9 cellular contexts compared by ENCODE assay signal in the genomic region with DNA sequence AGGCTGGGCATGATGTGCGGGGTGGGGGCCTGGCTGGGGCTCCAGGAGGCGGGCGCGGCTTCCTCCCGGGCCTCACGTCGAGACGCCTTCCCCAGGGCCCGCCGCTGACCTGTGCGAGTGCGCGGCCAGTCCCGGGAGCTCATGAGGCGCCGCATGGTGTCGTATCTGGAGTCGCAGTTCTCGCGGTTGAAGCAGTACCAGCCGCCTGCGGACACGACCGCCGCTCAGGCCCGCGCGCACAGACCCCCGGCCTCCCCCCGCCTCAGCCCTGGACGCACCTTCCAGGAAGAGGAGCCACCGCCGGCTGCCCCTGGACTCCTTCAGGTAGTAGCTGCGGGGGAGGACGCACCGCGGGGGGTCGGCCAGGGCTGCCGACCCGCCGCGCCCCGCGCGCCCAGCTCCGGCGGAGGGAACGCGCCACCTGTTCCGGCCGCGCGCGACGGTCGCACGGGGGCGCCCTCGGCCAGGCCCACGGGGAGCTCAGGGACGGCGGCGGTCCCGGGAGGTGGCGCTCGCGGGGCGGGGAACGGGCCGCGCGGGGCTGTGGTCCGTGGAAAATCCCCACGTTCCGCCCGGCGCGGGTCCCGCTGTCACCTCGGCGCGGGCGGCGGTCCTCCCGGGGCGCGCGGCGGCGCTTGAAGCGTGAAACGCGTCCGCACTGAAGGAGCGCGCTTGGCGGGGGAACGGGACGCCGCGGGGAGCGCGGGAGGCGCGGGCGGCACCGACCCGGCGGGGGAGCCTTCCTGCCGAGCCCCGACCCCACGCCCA. TPM values are rescaled to one million over a fixed set of nuclear protein-coding genes. Genes with fewer than 3 reads are reported as not detected.
DNase-seq lines count a peak whose midpoint lies in the region; ATAC-seq, FAIRE-seq and TF ChIP-seq lines count a peak whose summit lies in the region.
"Had no signal": no experiment of that assay in that cellular context is flagged by ENCODE, and none has a peak within 500 bp of the region (broad histone marks: within the 10 kb centered on the region; RNA-seq: fewer than 3 reads in every experiment).

No MANE protein-coding gene starts in this region.

- no peak for TF ChIP-seq POLR2A in HCT116 (IDR thresholded peaks at IDR 0.05; ENCODE audit: borderline replicate concordance, extremely low read depth, insufficient read depth, insufficient read length)

- RAD21 ChIA-PET in HCT116 (lab: Charles Lee; ENCODE audit: low non-redundant PET in 1 of 2, low total read pairs in 2 of 2, uncharacterized antibody in 2 of 2, unreplicated experiment in 2 of 2), result interaction anchor here (1.0 to 2.4 kb wide), 4 partner anchors 62 to 78 kb away, joined by 3 to 50 read pairs (median 25); partner anchors contain the start of genes CENPX (in 2 of the 2), LRRC45 (in 2 of the 2) and DCXR (in 1 of the 2)

- H3K4me3 Mint-ChIP-seq in progenitor cell of endocrine pancreas (ENCODE audit: low read depth), result no peak overlapping the region

- DNase-seq in COR-L47 (lab: John Stamatoyannopoulos, UW) (peak; percentile 36), HCT116 (ENCODE audit: low read depth, low spot score) (no peak), RKO (ENCODE audit: low spot score) (peak; percentile 35), activated gamma-delta T cell (lab: John Stamatoyannopoulos, UW) (peak; percentile 70), head of caudate nucleus (peak in 41 of 42 donors; percentile 37 to 90 (median 78)), progenitor cell of endocrine pancreas (ENCODE audit: low spot score, unreplicated experiment) (no peak), urothelium cell line (ENCODE audit: low spot score) (peak; percentile 83), GF-D8 (lab: John Stamatoyannopoulos, UW) (no peak)

- CTCF ChIA-PET in HCT116 (lab: Charles Lee), result interaction anchor here (0.6 to 3.1 kb wide), 20 partner anchors 9 to 224 kb away, joined by 3 to 151 read pairs (median 4); partner anchors contain the start of genes ASPSCR1, CENPX, DCXR and LRRC45

- peak; percentile 77 for ATAC-seq in HCT116

- no peak overlapping the region for H3K27ac Mint-ChIP-seq in progenitor cell of endocrine pancreas

- no peaks in the 10 kb centered on the region for H3K36me3 ChIP-seq in HCT116 (ENCODE audit: control insufficient read depth in 1 of 2, insufficient read depth in 2 of 2, low read length in 2 of 2)

- H4K20me1 ChIP-seq in HCT116 (ENCODE audit: insufficient read depth), result no peaks in the 10 kb centered on the region

- peak overlapping the region; percentile 99 for H3K4me2 ChIP-seq in HCT116 (ENCODE audit: low read length)

- TF ChIP-seq RAD21 in HCT116 (IDR thresholded peaks at IDR 0.05; ENCODE audit: low read depth), result peak; percentile 90

- no peak overlapping the region for H2AFZ ChIP-seq in HCT116 (ENCODE audit: low read depth, low read length, poor library complexity, severe bottlenecking)

- no peaks in the 10 kb centered on the region for H3K36me3 Mint-ChIP-seq in progenitor cell of endocrine pancreas (ENCODE audit: insufficient read depth)

- peak overlapping the region; percentile 67; the same call in 1 of the 2 replicates for H3K27ac ChIP-seq in HCT116 (ENCODE audit: low read depth, low read length)

- H3K4me1 Mint-ChIP-seq in progenitor cell of endocrine pancreas (ENCODE audit: low read depth), result peaks cover 17% of the 10 kb centered on the region

- no peaks in the 10 kb centered on the region for H3K27me3 ChIP-seq in HCT116 (ENCODE audit: insufficient read depth, low read length)

- POLR2A ChIA-PET in HCT116 (lab: Charles Lee), result interaction anchor here (1.0 kb wide), 2 partner anchors 43 to 57 kb away, joined by 3 to 4 read pairs; no protein-coding TSS in a partner anchor

- no peaks in the 10 kb centered on the region for H3K9me2 ChIP-seq in HCT116 (ENCODE audit: insufficient read depth)

- peak; percentile 71 for FAIRE-seq in urothelium cell line (lab: Jason Lieb, UNC)

- peaks cover 46% of the 10 kb centered on the region for H3K27me3 Mint-ChIP-seq in progenitor cell of endocrine pancreas

- peaks cover 11 to 22% of the 10 kb centered on the region in 2 experiments for H3K4me1 ChIP-seq in HCT116 (ENCODE audit: control insufficient read depth in 1 of 2, insufficient read depth in 2 of 2, low read length in 2 of 2)

- no peaks in the 10 kb centered on the region for H3K9me3 ChIP-seq in HCT116 (ENCODE audit: control insufficient read depth in 1 of 2, insufficient read depth in 1 of 2, low read depth in 1 of 2, low read length in 2 of 2)

- H3K9me3 Mint-ChIP-seq in progenitor cell of endocrine pancreas (ENCODE audit: low read depth), result no peaks in the 10 kb centered on the region

- H3K4me3 ChIP-seq in HCT116 (replicated peaks in 1 of 2; ENCODE audit: low read depth in 1 of 2, low read length in 2 of 2), result peak overlapping the region; percentile 50 to 69

- no TSS peak for BruUV-seq in HCT116 (replicated peaks; lab: Mats Ljungman, UMichigan)

- intact Hi-C loops in HCT116 (cut with micrococcal nuclease) (loop anchor here (1.0 kb wide), 1 partner anchor 62 kb away; no protein-coding TSS in a partner anchor), head of caudate nucleus (cut with DNase I) (loop anchor here (5.0 to 10.0 kb wide), 2 partner anchors 63 to 195 kb away; partner anchors contain the start of genes CENPX and LRRC45)

- peak; percentile 58 to 97 (median 67) for TF ChIP-seq CTCF in HCT116 (IDR thresholded peaks at IDR 0.05 in 2 of 3, conservative IDR thresholded peaks at IDR 0.05 in 1 of 3; ENCODE audit: borderline replicate concordance in 1 of 3, insufficient read depth in 1 of 3, low read depth in 2 of 3, low read length in 2 of 3)
- peak; percentile 62 for TF ChIP-seq CTCF in progenitor cell of endocrine pancreas (IDR thresholded peaks at IDR 0.05; ENCODE audit: unreplicated experiment)

- H3K79me2 ChIP-seq in HCT116 (ENCODE audit: insufficient read depth, low read length), result no peaks in the 10 kb centered on the region

- peak overlapping the region; percentile 62 for H3K9ac ChIP-seq in HCT116 (ENCODE audit: low read length)

TF ChIP-seq in HCT116, 20 proteins besides CTCF, POLR2A, EP300 and RAD21:
- 0 out of 2 replicates have a peak, but pooled peaks have one; percentile 34 for TF ChIP-seq POLR2AphosphoS5 (IDR thresholded peaks at IDR 0.05; ENCODE audit: low read depth, low read length)
- TF ChIP-seq ZNF274 (IDR thresholded peaks at IDR 0.05; ENCODE audit: low read depth, low read length), result no peak
- peak; percentile 38 for TF ChIP-seq YY1 (IDR thresholded peaks at IDR 0.05; ENCODE audit: extremely low read depth, insufficient replicate concordance, low read depth, low read length)
- TF ChIP-seq ZFX (IDR thresholded peaks at IDR 0.05), result peak; percentile 24; the same call in 1 of the 2 replicates
- TF ChIP-seq EGR1 (IDR thresholded peaks at IDR 0.05; ENCODE audit: low read depth), result no peak
- TF ChIP-seq TCF7L2 (IDR thresholded peaks at IDR 0.05; ENCODE audit: borderline replicate concordance, extremely low read depth, insufficient read depth, insufficient read length), result no peak
TF ChIP-seq in HCT116: peak in this region for 3.

RNA-seq across cellular contexts. Expression of gene NOTUM, which starts 1.4 kb away (rescaled TPM):
- 12.5 TPM for total RNA-seq in HCT116 (2021; ENCODE audit: unreplicated experiment)
- polyA plus RNA-seq in HCT116 (2012), result 12.6 and 14.5 TPM in 2 replicates
- 0.60 and 1.3 TPM in 2 replicates for total RNA-seq in progenitor cell of endocrine pancreas

RNA-seq across cellular contexts. Expression of gene MYADML2, which starts 12.5 kb away (rescaled TPM):
- total RNA-seq in HCT116 (2021; ENCODE audit: unreplicated experiment) (not detected), progenitor cell of endocrine pancreas (not detected in 2 replicates)
- 0.18 and 0.29 TPM in 2 replicates for polyA plus RNA-seq in HCT116 (2012)
- total RNA-seq: activated CD8-positive, alpha-beta memory T cell treated with anti-CD3 and anti-CD28 coated beads for 36 hours had no signal

RNA-seq across cellular contexts. Expression of gene ASPSCR1, which starts 17.9 kb away (rescaled TPM):
- 51.0 TPM for total RNA-seq in HCT116 (2021; ENCODE audit: unreplicated experiment)
- polyA plus RNA-seq in HCT116 (2012), result 36.7 and 38.7 TPM in 2 replicates
- 55.5 and 55.7 TPM in 2 replicates for total RNA-seq in progenitor cell of endocrine pancreas

RNA-seq across cellular contexts. Expression of gene PYCR1, which starts 22.4 kb away (rescaled TPM):
- 396 TPM for total RNA-seq in HCT116 (2021; ENCODE audit: unreplicated experiment)
- 376 and 456 TPM in 2 replicates for polyA plus RNA-seq in HCT116 (2012)
- 65.0 and 65.6 TPM in 2 replicates for total RNA-seq in progenitor cell of endocrine pancreas

RNA-seq across cellular contexts. Expression of gene MAFG, which starts 32.0 kb away (rescaled TPM):
- total RNA-seq in HCT116 (2021; ENCODE audit: unreplicated experiment) (46.8 TPM), progenitor cell of endocrine pancreas (29.5 and 30.2 TPM in 2 replicates)
- polyA plus RNA-seq in HCT116 (2012), result 29.0 and 32.9 TPM in 2 replicates

Comparison
In these comparisons a context has a peak if more than half of its experiments do, and no peak if none do; other contexts are left out.
1. DNase-seq: peak in COR-L47 (single experiment), RKO (single experiment), activated gamma-delta T cell (single experiment), head of caudate nucleus (41 of 42) and urothelium cell line (single experiment); none in HCT116 (single experiment), progenitor cell of endocrine pancreas (single experiment) and GF-D8 (single experiment).